In the genomic region with DNA sequence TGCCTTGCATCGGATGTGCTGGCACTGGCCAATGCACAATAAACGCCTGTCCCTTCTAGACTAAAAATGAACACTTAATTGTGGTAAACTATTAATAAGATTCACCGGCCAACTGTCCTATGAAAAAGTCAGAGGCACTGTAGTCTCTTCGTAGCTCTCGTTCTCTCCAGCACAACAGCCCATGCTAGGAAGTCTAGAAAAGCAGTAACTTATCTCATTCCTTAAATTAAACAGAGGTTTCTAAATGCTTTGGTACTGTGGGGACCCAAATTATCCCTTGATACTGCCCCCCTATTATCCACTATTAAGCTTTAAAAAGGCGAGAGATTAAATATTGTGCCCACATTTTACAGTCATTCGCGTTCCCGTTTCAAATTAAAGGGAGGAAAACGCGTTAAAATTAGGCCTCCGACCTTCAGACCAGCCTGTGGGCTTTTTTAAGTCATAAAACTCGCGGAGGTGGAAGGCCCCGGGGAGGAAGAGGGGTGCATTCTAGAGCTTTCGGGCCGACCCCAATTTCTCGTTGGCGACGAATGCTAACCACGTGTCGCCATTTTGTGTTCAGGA, we compare ENCODE assay signal across 8 cellular contexts. TPM values are rescaled to one million over a fixed set of nuclear protein-coding genes. Genes with fewer than 3 reads are reported as not detected.
DNase-seq lines count a peak whose midpoint lies in the region; ATAC-seq and TF ChIP-seq lines count a peak whose summit lies in the region.

No MANE protein-coding gene starts in this region.

- H3K27ac ChIP-seq in ascending aorta, result peak overlapping the region; percentile 98 to 99
- H3K27ac ChIP-seq in tibial artery, result peak overlapping the region; percentile 94 to 99

- intact Hi-C loops in ascending aorta (cut with DNase I), result loop anchor here (1.0 to 5.0 kb wide), 7 partner anchors 15 to 207 kb away; a partner anchor contains a TSS
- intact Hi-C loops in lower leg skin (cut with DNase I; ENCODE audit: low total_unique reads), result loop anchor here (1.0 kb wide), 1 partner anchor 51 kb away; no protein-coding TSS in a partner anchor
- intact Hi-C loops in tibial artery (cut with DNase I; ENCODE audit: low total_unique reads), result loop anchor here (2.0 kb wide), 1 partner anchor 57 kb away; no protein-coding TSS in a partner anchor

- TF ChIP-seq CTCF in AG04449 (IDR thresholded peaks at IDR 0.05; ENCODE audit: insufficient read depth, low read length, missing control alignments) (no peak), ascending aorta (IDR thresholded peaks at IDR 0.05) (no peak), lower leg skin (IDR thresholded peaks at IDR 0.05) (no peak), tibial artery (IDR thresholded peaks at IDR 0.05) (no peak)

- H3K27me3 ChIP-seq in ascending aorta, result no peaks in the 10 kb centered on the region
- no peaks in the 10 kb centered on the region for H3K27me3 ChIP-seq in tibial artery

- POLR2A ChIA-PET in AG04449 (lab: Yijun Ruan, JAX), result interaction anchor here (1.3 to 1.7 kb wide), 3 partner anchors 50 to 172 kb away, joined by 4 to 8 read pairs (median 6); a partner anchor contains a TSS

- TF ChIP-seq POLR2A in lower leg skin (IDR thresholded peaks at IDR 0.05), result no peak

- DNase-seq in AG04449 (ENCODE audit: low read depth, low spot score) (no peak), ascending aorta (ENCODE audit: low spot score in 2 of 2) (peak in 1 of 2 donors; percentile 53), lower leg skin (ENCODE audit: low spot score in 2 of 2) (peak in 1 of 2 donors; percentile 21), tibial artery (peak in 1 of 2 donors; percentile 17), NCI-H345 treated with DMSO at 0.1 percent for 48 hours (lab: John Stamatoyannopoulos, UW; ENCODE audit: unreplicated experiment) (no peak), NCI-H524 (lab: John Stamatoyannopoulos, UW) (no peak)
- no peak for DNase-seq in activated CD4-positive, CD25-positive, alpha-beta regulatory T cell (lab: John Stamatoyannopoulos, UW)

- H3K36me3 ChIP-seq in ascending aorta, result peaks cover 5 to 30% of the 10 kb centered on the region in 2 donors
- peaks cover 26 to 46% (median 40%) of the 10 kb centered on the region in 3 donors for H3K36me3 ChIP-seq in tibial artery

- 11% methylated on average over 20 to 22 of the region's 22 CpGs for WGBS in lower leg skin, 2 donors

- no peaks in the 10 kb centered on the region for H3K9me3 ChIP-seq in ascending aorta
- H3K9me3 ChIP-seq in tibial artery, result no peaks in the 10 kb centered on the region

- H3K4me3 ChIP-seq in AG04449 (ENCODE audit: low read depth, low read length) (peak overlapping the region; percentile 83), ascending aorta (peak overlapping the region; percentile 78 to 91), lower leg skin (ENCODE audit: low read depth, poor library complexity, severe bottlenecking) (peak overlapping the region; percentile 57), tibial artery (peak overlapping the region; percentile 71 to 95)

- peak; percentile 1 for ATAC-seq in HG02840 (IDR thresholded peaks at IDR 0.05; ENCODE audit: low FRiP score, unreplicated experiment)

- CTCF ChIA-PET in AG04449 (lab: Yijun Ruan, JAX), result interaction anchor here (1.0 to 6.9 kb wide), 6 partner anchors 10 to 173 kb away, joined by 3 to 50 read pairs (median 10); a partner anchor contains a TSS

- H3K4me1 ChIP-seq in ascending aorta, result peaks cover 5 to 29% of the 10 kb centered on the region in 2 donors
- H3K4me1 ChIP-seq in tibial artery, result peaks cover 0 to 51% (median 38%) of the 10 kb centered on the region in 4 donors

RNA-seq across cellular contexts. Expression of a gene that starts 1.5 kb away (rescaled TPM):
- total RNA-seq in ascending aorta (227 TPM), lower leg skin (100 to 1,000 TPM; 148 to 247 (median 186) TPM)
